ENCODE assay signal across 3 cellular contexts in genomic region chr12:89693639-89694202, GRCh38.
TF ChIP-seq lines count a peak whose summit lies in the region.

No MANE protein-coding gene starts in this region.

TF ChIP-seq in A549, 52 proteins besides CTCF, POLR2A, EP300 and RAD21:
- TF ChIP-seq HDAC2 (IDR thresholded peaks at IDR 0.05) (no peak), CEBPB (IDR thresholded peaks at IDR 0.05) (no peak), RARB (CRISPR knock-in tag; IDR thresholded peaks at IDR 0.05) (no peak), PHF8 (IDR thresholded peaks at IDR 0.05; ENCODE audit: borderline replicate concordance, low read depth) (no peak), MAX (IDR thresholded peaks at IDR 0.05) (no peak), ZSCAN20 (CRISPR knock-in tag; IDR thresholded peaks at IDR 0.05) (no peak)
- TF ChIP-seq, protein P1, sequence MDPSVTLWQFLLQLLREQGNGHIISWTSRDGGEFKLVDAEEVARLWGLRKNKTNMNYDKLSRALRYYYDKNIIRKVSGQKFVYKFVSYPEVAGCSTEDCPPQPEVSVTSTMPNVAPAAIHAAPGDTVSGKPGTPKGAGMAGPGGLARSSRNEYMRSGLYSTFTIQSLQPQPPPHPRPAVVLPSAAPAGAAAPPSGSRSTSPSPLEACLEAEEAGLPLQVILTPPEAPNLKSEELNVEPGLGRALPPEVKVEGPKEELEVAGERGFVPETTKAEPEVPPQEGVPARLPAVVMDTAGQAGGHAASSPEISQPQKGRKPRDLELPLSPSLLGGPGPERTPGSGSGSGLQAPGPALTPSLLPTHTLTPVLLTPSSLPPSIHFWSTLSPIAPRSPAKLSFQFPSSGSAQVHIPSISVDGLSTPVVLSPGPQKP (IDR thresholded peaks at IDR 0.05; ENCODE audit: low read depth, low read length), result no peak
- TF ChIP-seq, protein P2, sequence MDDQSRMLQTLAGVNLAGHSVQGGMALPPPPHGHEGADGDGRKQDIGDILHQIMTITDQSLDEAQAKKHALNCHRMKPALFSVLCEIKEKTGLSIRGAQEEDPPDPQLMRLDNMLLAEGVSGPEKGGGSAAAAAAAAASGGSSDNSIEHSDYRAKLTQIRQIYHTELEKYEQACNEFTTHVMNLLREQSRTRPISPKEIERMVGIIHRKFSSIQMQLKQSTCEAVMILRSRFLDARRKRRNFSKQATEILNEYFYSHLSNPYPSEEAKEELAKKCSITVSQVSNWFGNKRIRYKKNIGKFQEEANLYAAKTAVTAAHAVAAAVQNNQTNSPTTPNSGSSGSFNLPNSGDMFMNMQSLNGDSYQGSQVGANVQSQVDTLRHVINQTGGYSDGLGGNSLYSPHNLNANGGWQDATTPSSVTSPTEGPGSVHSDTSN (IDR thresholded peaks at IDR 0.05), result no peak

TF ChIP-seq in Ishikawa, 13 proteins besides CTCF, POLR2A, EP300 and RAD21:
- TF ChIP-seq YY1 (IDR thresholded peaks at IDR 0.05; ENCODE audit: low read depth), result no peak
- TF ChIP-seq TEAD4 (IDR thresholded peaks at IDR 0.05), result peak; percentile 80

TF ChIP-seq in GM12878, 131 proteins besides CTCF, POLR2A, EP300 and RAD21:
- TF ChIP-seq JUNB (IDR thresholded peaks at IDR 0.05), result no peak
- no peak for TF ChIP-seq CREM (IDR thresholded peaks at IDR 0.05; ENCODE audit: low read depth)
- no peak for TF ChIP-seq TAF1 (IDR thresholded peaks at IDR 0.05; ENCODE audit: borderline replicate concordance, low read depth, low read length)
- no peak for TF ChIP-seq FOS (IDR thresholded peaks at IDR 0.05; ENCODE audit: borderline replicate concordance, extremely low read depth, insufficient read length)
- no peak for TF ChIP-seq NR2C2 (IDR thresholded peaks at IDR 0.05; ENCODE audit: borderline replicate concordance, control insufficient read depth, insufficient read length, low read depth)
- TF ChIP-seq SIN3A (IDR thresholded peaks at IDR 0.05; ENCODE audit: low read depth, low read length), result no peak
- TF ChIP-seq IRF5 (IDR thresholded peaks at IDR 0.05; ENCODE audit: borderline replicate concordance), result no peak
- TF ChIP-seq, protein P2 (IDR thresholded peaks at IDR 0.05; ENCODE audit: insufficient replicate concordance, low read depth, low read length), result no peak
- TF ChIP-seq, protein P3, sequence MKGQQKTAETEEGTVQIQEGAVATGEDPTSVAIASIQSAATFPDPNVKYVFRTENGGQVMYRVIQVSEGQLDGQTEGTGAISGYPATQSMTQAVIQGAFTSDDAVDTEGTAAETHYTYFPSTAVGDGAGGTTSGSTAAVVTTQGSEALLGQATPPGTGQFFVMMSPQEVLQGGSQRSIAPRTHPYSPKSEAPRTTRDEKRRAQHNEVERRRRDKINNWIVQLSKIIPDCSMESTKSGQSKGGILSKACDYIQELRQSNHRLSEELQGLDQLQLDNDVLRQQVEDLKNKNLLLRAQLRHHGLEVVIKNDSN (IDR thresholded peaks at IDR 0.05; ENCODE audit: borderline replicate concordance, extremely low read length, insufficient read depth, low read depth, low read length), result no peak
- no peak for TF ChIP-seq HCFC1 (IDR thresholded peaks at IDR 0.05; ENCODE audit: low read length)
- no peak for TF ChIP-seq ZNF622 (IDR thresholded peaks at IDR 0.05)
- no peak for TF ChIP-seq HDAC6 (IDR thresholded peaks at IDR 0.05; ENCODE audit: unreplicated experiment)
- TF ChIP-seq IKZF2 (IDR thresholded peaks at IDR 0.05), result no peak
- no peak for TF ChIP-seq JUND (IDR thresholded peaks at IDR 0.05; ENCODE audit: low read depth, low read length)
- no peak for TF ChIP-seq MAX (IDR thresholded peaks at IDR 0.05; ENCODE audit: low read depth, low read length)
- TF ChIP-seq CUX1 (IDR thresholded peaks at IDR 0.05; ENCODE audit: insufficient replicate concordance, low read depth, low read length), result no peak
- no peak for TF ChIP-seq SMAD5 (IDR thresholded peaks at IDR 0.05; ENCODE audit: low read depth)
